In genomic region chr15:96353931-96354730, GRCh38 we compare ENCODE assay signal across 8 cellular contexts. TPM values are rescaled to one million over a fixed set of nuclear protein-coding genes. Genes with fewer than 3 reads are reported as not detected.
DNase-seq lines count a peak whose midpoint lies in the region; ATAC-seq and TF ChIP-seq lines count a peak whose summit lies in the region.

No MANE protein-coding gene starts in this region.

- H3K36me3 ChIP-seq in adipocyte (ENCODE audit: control insufficient read depth, insufficient read depth, low read length, severe bottlenecking), result peaks cover 5% of the 10 kb centered on the region
- no peaks in the 10 kb centered on the region for H3K36me3 ChIP-seq in right atrium auricular region

- H3K27ac ChIP-seq in right atrium auricular region, result peak overlapping the region; percentile 90 to 97

- DNase-seq in EL (peak; percentile 58), adipocyte (ENCODE audit: low read depth) (peak; percentile 79), right atrium auricular region (ENCODE audit: low spot score) (no peak), retinal pigment epithelial cell (ENCODE audit: low read depth) (no peak), RKO (ENCODE audit: low spot score) (no peak)

- TF ChIP-seq CTCF in right atrium auricular region (IDR thresholded peaks at IDR 0.05), result peak; percentile 46 to 68
- peak; percentile 71 for TF ChIP-seq CTCF in retinal pigment epithelial cell (conservative IDR thresholded peaks at IDR 0.05; ENCODE audit: low read depth, low read length)

- H3K27me3 ChIP-seq in adipocyte (replicated peaks; ENCODE audit: control insufficient read depth, insufficient read depth, low read length) (no peaks in the 10 kb centered on the region), right atrium auricular region (no peaks in the 10 kb centered on the region)

- peaks cover 44% of the 10 kb centered on the region for H3K4me1 ChIP-seq in adipocyte (ENCODE audit: control insufficient read depth, insufficient read depth, low read length)
- peaks cover 0 to 26% of the 10 kb centered on the region in 2 donors for H3K4me1 ChIP-seq in right atrium auricular region

- H3K4me3 ChIP-seq in adipocyte (ENCODE audit: low read length) (peak overlapping the region; percentile 85), right atrium auricular region (peak overlapping the region; percentile 43 to 68), retinal pigment epithelial cell (ENCODE audit: low read length) (peak overlapping the region; percentile 65)

- no peak for ATAC-seq in HG03521 (IDR thresholded peaks at IDR 0.05; ENCODE audit: unreplicated experiment)
- ATAC-seq in HG03097 (IDR thresholded peaks at IDR 0.05; ENCODE audit: low FRiP score, unreplicated experiment), result no peak
- no peak for ATAC-seq in HG03442 (IDR thresholded peaks at IDR 0.05; ENCODE audit: unreplicated experiment)

- peak overlapping the region; percentile 92 for H3K9ac ChIP-seq in adipocyte (ENCODE audit: low read length)

- H3K9me3 ChIP-seq in adipocyte (ENCODE audit: control insufficient read depth, low read length) (no peaks in the 10 kb centered on the region), right atrium auricular region (no peaks in the 10 kb centered on the region)

RNA-seq across cellular contexts. Expression of gene NR2F2, which starts 23.6 kb away (rescaled TPM):
- total RNA-seq in right atrium auricular region, result 10 to 100 TPM; 25.0 to 26.7 TPM

Comparison
In these comparisons a context has a peak if more than half of its experiments do, and no peak if none do; other contexts are left out.
1. DNase-seq: peak in EL (single experiment) and adipocyte (single experiment); none in right atrium auricular region (single experiment), retinal pigment epithelial cell (single experiment) and RKO (single experiment).
2. Peak in every context shown above with its lines, with median percentiles within 50 percentile points of each other: H3K4me3 ChIP-seq.